1 cellular context compared by ENCODE assay signal in the genomic region with DNA sequence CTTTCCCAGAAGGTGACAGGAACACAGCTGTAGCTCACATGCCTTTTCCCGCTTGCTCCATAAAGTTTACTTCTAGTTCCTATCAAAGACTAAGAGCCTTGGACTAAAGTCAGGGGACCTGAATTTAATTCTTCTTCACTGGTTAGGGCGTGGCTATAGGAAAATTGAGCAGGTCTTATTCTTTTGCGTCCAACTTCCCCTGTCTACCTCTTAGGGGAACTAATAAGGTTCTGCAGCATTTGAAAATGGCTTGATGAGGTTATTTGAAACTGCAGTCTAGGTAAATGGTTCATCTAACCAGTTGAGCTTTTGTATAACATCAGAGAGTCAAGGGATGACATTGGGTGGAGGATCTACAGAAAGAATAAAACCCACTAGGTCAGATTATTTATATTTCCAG.
TF ChIP-seq lines count a peak whose summit lies in the region.

No MANE protein-coding gene starts in this region.

TF ChIP-seq in GM12878, 131 proteins besides CTCF, POLR2A, EP300 and RAD21:
- TF ChIP-seq NR2C1 (IDR thresholded peaks at IDR 0.05) (no peak), JUND (IDR thresholded peaks at IDR 0.05; ENCODE audit: low read depth, low read length) (no peak), FOXK2 (IDR thresholded peaks at IDR 0.05) (no peak), BACH1 (IDR thresholded peaks at IDR 0.05; ENCODE audit: borderline replicate concordance) (no peak), SMAD1 (IDR thresholded peaks at IDR 0.05; ENCODE audit: low read depth, partially characterized antibody) (no peak), RCOR1 (conservative IDR thresholded peaks at IDR 0.05; ENCODE audit: low read depth, low read length) (no peak), MTA2 (IDR thresholded peaks at IDR 0.05; ENCODE audit: low read depth) (no peak)
- TF ChIP-seq, protein P1, sequence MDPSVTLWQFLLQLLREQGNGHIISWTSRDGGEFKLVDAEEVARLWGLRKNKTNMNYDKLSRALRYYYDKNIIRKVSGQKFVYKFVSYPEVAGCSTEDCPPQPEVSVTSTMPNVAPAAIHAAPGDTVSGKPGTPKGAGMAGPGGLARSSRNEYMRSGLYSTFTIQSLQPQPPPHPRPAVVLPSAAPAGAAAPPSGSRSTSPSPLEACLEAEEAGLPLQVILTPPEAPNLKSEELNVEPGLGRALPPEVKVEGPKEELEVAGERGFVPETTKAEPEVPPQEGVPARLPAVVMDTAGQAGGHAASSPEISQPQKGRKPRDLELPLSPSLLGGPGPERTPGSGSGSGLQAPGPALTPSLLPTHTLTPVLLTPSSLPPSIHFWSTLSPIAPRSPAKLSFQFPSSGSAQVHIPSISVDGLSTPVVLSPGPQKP (IDR thresholded peaks at IDR 0.05; ENCODE audit: low read depth, low read length) = no peak
- TF ChIP-seq, protein P2, sequence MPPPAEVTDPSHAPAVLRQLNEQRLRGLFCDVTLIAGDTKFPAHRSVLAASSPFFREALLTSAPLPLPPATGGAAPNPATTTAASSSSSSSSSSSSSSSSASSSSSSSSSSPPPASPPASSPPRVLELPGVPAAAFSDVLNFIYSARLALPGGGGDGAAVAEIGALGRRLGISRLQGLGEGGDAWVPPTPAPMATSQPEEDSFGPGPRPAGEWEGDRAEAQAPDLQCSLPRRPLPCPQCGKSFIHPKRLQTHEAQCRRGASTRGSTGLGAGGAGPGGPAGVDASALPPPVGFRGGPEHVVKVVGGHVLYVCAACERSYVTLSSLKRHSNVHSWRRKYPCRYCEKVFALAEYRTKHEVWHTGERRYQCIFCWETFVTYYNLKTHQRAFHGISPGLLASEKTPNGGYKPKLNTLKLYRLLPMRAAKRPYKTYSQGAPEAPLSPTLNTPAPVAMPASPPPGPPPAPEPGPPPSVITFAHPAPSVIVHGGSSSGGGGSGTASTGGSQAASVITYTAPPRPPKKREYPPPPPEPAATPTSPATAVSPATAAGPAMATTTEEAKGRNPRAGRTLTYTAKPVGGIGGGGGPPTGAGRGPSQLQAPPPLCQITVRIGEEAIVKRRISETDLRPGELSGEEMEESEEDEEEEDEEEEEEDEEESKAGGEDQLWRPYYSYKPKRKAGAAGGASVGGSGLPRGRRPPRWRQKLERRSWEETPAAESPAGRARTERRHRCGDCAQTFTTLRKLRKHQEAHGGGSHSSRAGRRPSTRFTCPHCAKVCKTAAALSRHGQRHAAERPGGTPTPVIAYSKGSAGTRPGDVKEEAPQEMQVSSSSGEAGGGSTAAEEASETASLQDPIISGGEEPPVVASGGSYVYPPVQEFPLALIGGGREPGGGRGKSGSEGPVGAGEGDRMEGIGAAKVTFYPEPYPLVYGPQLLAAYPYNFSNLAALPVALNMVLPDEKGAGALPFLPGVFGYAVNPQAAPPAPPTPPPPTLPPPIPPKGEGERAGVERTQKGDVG (CRISPR knock-in tag; IDR thresholded peaks at IDR 0.05) = no peak
- TF ChIP-seq, protein P3, sequence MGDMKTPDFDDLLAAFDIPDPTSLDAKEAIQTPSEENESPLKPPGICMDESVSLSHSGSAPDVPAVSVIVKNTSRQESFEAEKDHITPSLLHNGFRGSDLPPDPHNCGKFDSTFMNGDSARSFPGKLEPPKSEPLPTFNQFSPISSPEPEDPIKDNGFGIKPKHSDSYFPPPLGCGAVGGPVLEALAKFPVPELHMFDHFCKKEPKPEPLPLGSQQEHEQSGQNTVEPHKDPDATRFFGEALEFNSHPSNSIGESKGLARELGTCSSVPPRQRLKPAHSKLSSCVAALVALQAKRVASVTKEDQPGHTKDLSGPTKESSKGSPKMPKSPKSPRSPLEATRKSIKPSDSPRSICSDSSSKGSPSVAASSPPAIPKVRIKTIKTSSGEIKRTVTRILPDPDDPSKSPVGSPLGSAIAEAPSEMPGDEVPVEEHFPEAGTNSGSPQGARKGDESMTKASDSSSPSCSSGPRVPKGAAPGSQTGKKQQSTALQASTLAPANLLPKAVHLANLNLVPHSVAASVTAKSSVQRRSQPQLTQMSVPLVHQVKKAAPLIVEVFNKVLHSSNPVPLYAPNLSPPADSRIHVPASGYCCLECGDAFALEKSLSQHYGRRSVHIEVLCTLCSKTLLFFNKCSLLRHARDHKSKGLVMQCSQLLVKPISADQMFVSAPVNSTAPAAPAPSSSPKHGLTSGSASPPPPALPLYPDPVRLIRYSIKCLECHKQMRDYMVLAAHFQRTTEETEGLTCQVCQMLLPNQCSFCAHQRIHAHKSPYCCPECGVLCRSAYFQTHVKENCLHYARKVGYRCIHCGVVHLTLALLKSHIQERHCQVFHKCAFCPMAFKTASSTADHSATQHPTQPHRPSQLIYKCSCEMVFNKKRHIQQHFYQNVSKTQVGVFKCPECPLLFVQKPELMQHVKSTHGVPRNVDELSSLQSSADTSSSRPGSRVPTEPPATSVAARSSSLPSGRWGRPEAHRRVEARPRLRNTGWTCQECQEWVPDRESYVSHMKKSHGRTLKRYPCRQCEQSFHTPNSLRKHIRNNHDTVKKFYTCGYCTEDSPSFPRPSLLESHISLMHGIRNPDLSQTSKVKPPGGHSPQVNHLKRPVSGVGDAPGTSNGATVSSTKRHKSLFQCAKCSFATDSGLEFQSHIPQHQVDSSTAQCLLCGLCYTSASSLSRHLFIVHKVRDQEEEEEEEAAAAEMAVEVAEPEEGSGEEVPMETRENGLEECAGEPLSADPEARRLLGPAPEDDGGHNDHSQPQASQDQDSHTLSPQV (IDR thresholded peaks at IDR 0.05) = no peak
TF ChIP-seq in GM12878: peak in this region for 0.
